In the genomic region with DNA sequence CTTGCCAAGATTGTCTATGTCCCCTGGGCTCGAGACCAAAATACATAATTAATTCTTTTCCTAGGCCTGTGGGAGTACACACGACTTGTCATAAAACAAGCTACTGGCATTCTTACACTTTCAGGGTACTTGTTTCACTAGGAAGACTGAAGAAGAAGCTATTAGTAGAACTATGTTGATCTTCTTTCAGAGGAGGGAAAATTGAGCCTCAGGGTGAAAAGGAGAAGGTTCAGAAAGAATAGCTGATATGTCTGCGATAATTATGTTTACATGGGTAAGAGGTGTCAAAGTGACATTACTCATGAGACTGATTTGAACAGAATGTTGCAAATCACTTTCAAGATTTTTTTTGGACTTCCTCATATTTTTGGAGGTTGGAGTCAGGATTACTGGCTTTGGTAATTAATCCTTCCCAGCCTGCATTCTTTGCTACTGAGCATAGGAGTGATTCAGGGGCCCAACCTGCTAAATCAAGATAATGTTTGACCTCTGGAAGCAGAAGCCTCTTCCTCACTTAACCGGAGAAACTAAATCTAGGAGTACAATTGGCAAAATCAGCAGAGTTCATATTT, we compare ENCODE assay signal across 13 cellular contexts.
A peak's percentile ranks its signal among the peaks of the same experiment; 100 is the strongest.
DNase-seq lines count a peak whose midpoint lies in the region; TF ChIP-seq lines count a peak whose summit lies in the region.
"Had no signal": no experiment of that assay in that cellular context is flagged by ENCODE, and none has a peak within 500 bp of the region (broad histone marks: within the 10 kb centered on the region; RNA-seq: fewer than 3 reads in every experiment).

No MANE protein-coding gene starts in this region.

- H3K9me3 ChIP-seq in MG63: no peaks in the 10 kb centered on the region
- H3K9me3 ChIP-seq: vagina had no signal

- H3K27ac ChIP-seq in epithelial cell of prostate: peak overlapping the region; percentile 32
- H3K27ac ChIP-seq: vagina had no signal

- H3K4me3 Mint-ChIP-seq in nephron progenitor cell: peak overlapping the region; percentile 15
- H3K4me3 Mint-ChIP-seq in glutamatergic neuron (ENCODE audit: unreplicated experiment): no peak overlapping the region

- H3K36me3 Mint-ChIP-seq in nephron progenitor cell (ENCODE audit: low read depth) (no peaks in the 10 kb centered on the region), glutamatergic neuron (ENCODE audit: unreplicated experiment) (no peaks in the 10 kb centered on the region)

- H3K27ac Mint-ChIP-seq in nephron progenitor cell (peak overlapping the region; percentile 60), glutamatergic neuron (ENCODE audit: unreplicated experiment) (no peak overlapping the region)

- H3K9me3 Mint-ChIP-seq in nephron progenitor cell: no peaks in the 10 kb centered on the region
- no peaks in the 10 kb centered on the region for H3K9me3 Mint-ChIP-seq in glutamatergic neuron (ENCODE audit: unreplicated experiment)

- no peaks in the 10 kb centered on the region for H3K36me3 ChIP-seq in MG63
- H3K36me3 ChIP-seq: vagina had no signal

- H3K27me3 Mint-ChIP-seq in nephron progenitor cell (ENCODE audit: low read depth, poor library complexity): peaks cover 6% of the 10 kb centered on the region
- no peaks in the 10 kb centered on the region for H3K27me3 Mint-ChIP-seq in glutamatergic neuron (ENCODE audit: unreplicated experiment)

- H3K27me3 ChIP-seq in MG63: no peaks in the 10 kb centered on the region
- H3K27me3 ChIP-seq: vagina had no signal

- TF ChIP-seq CTCF in AG09319 (IDR thresholded peaks at IDR 0.05; ENCODE audit: low read depth, low read length): no peak
- no peak for TF ChIP-seq CTCF in nephron progenitor cell (IDR thresholded peaks at IDR 0.05)
- no peak for TF ChIP-seq CTCF in glutamatergic neuron (IDR thresholded peaks at IDR 0.05; ENCODE audit: partially characterized antibody, unreplicated experiment)

- H3K4me3 ChIP-seq in MG63: no peak overlapping the region
- H3K4me3 ChIP-seq: vagina had no signal

- DNase-seq in AG09319 (ENCODE audit: extremely low read depth, low read depth) (peak; percentile 10), MG63 (peak; percentile 36), epithelial cell of prostate (ENCODE audit: low read depth, low spot score) (peak; percentile 31), nephron progenitor cell (no peak), glutamatergic neuron (no peak), LoVo (ENCODE audit: low spot score) (no peak), CD1c-positive myeloid dendritic cell (ENCODE audit: extremely low spot score) (no peak), DMS153 (lab: John Stamatoyannopoulos, UW) (no peak)
- DNase-seq: dermis blood vessel endothelial cell, KBM-7, NCI-H2227 treated with DMSO at 0.1 percent for 48 hours, SHP77 treated with DMSO at 0.1 percent for 48 hours had no signal

- H3K4me1 Mint-ChIP-seq in nephron progenitor cell (peaks cover 80% of the 10 kb centered on the region), glutamatergic neuron (ENCODE audit: low read depth, unreplicated experiment) (no peaks in the 10 kb centered on the region)

Comparison
In these comparisons a context has a peak if more than half of its experiments do, and no peak if none do; other contexts are left out.
1. DNase-seq: peak in AG09319 (single experiment), MG63 (single experiment) and epithelial cell of prostate (single experiment); none in nephron progenitor cell (single experiment), glutamatergic neuron (single experiment), LoVo (single experiment), CD1c-positive myeloid dendritic cell (single experiment) and DMS153 (single experiment).